ENCODE assay signal across 15 cellular contexts in the genomic region with DNA sequence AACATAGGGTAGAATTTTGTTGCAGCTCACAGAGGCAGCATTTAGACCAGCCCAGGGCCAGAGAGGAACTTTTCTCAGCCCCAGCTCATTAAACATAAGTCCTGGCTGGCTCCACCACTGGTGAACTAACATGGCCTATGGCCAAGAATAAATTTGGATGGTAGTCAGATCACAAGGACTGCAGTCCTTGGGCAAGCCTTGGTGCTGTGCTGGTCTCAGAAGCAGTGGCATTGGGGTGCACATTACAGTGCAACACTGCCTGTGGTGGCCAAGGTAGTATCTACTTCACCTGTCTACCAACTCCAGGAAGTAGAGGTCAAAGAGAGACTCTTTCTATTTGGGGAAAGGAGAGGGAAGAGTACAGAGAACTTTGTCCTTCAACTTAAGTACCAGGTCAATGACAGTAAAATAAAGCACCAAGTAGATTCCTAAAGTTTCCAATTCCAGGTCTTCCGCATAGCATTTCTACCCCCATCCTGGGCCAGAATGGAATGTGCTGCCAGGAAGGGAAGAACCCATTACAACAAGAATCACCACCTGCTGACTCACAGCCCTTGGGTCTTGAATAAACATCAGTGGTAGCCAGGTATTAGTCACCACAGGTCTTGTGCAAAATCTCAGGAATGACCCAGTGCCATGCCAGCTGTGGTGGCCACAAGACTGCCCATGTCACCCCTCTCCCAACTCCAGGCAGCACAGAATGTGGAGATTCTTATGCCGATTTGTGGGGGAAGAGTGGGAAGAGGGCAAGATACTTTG.
DNase-seq lines count a peak whose midpoint lies in the region; ATAC-seq and TF ChIP-seq lines count a peak whose summit lies in the region.
"Had no signal": no experiment of that assay in that cellular context is flagged by ENCODE, and none has a peak within 500 bp of the region (broad histone marks: within the 10 kb centered on the region; RNA-seq: fewer than 3 reads in every experiment).

No MANE protein-coding gene starts in this region.

- in situ Hi-C loops in Caki2 (cut with HindIII; ENCODE audit: low pct_unique_long_range_greater_than_20kb, low sequenced_read_pairs): no loop called here
- in situ Hi-C loops in astrocyte of the spinal cord (cut with HindIII; ENCODE audit: low sequenced_read_pairs): no loop called here

- H3K27me3 ChIP-seq in kidney epithelial cell (ENCODE audit: control insufficient read depth, insufficient read depth, low read length): no peaks in the 10 kb centered on the region
- H3K27me3 ChIP-seq: BE2C, cardiac muscle cell, SJCRH30 had no signal

- no peak overlapping the region for H3K4me3 ChIP-seq in astrocyte of the spinal cord (ENCODE audit: low read depth, low read length)
- no peak overlapping the region for H3K4me3 ChIP-seq in kidney epithelial cell (ENCODE audit: low read depth, low read length)
- H3K4me3 ChIP-seq: cardiac muscle cell, SJCRH30, smooth muscle cell had no signal

- ATAC-seq in HG02588 (IDR thresholded peaks at IDR 0.05; ENCODE audit: unreplicated experiment) (no peak), HG03520 (IDR thresholded peaks at IDR 0.05; ENCODE audit: unreplicated experiment) (no peak), HG03196 (IDR thresholded peaks at IDR 0.05; ENCODE audit: unreplicated experiment) (no peak)
- ATAC-seq: natural killer cell had no signal

- no peak for TF ChIP-seq CTCF in astrocyte of the spinal cord (IDR thresholded peaks at IDR 0.05; ENCODE audit: low read depth, low read length)
- TF ChIP-seq CTCF in kidney epithelial cell (IDR thresholded peaks at IDR 0.05; ENCODE audit: insufficient read depth, low read length, poor library complexity, severe bottlenecking): no peak

- DNase-seq in Caki2 (ENCODE audit: low read depth) (peak; percentile 92), LHCN-M2 (ENCODE audit: low read depth) (peak; percentile 98), astrocyte of the spinal cord (ENCODE audit: low read depth, low spot score) (peak; percentile 86), kidney epithelial cell (ENCODE audit: low read depth) (peak; percentile 99), T-helper 9 cell (no peak)
- DNase-seq: activated T-cell treated with anti-CD3 and anti-CD28 coated beads, Interleukin-2, amount 50 U/mL, for 48 hours; BE2C; natural killer cell; NCI-H524 treated with DMSO at 0.1 percent for 48 hours had no signal

- H3K36me3 ChIP-seq in kidney epithelial cell (ENCODE audit: control insufficient read depth, insufficient read depth, low read length): no peaks in the 10 kb centered on the region
- H3K36me3 ChIP-seq: BE2C, cardiac muscle cell, SJCRH30 had no signal
